In genomic region chr22:26589845-26590524, GRCh38 we compare ENCODE assay signal across 8 cellular contexts. TPM values are rescaled to one million over a fixed set of nuclear protein-coding genes. Genes with fewer than 3 reads are reported as not detected.
DNase-seq lines count a peak whose midpoint lies in the region; ATAC-seq, FAIRE-seq and TF ChIP-seq lines count a peak whose summit lies in the region.

Gene TPST2, minus strand, starts transcription at chr22:26590132. Its CDS starts 48,502 bp downstream, at chr22:26541630.

- DNase-seq in NCI-H1694 (lab: John Stamatoyannopoulos, UW) (peak; percentile 5), kidney (peak; percentile 92), OCI-M2 (lab: John Stamatoyannopoulos, UW; ENCODE audit: unreplicated experiment) (no peak)
- peak; percentile 64 for DNase-seq in activated CD4-positive, CD25-positive, alpha-beta regulatory T cell treated with anti-CD3 and anti-CD28 coated beads, Interleukin-2, amount 50 U/mL, for 16 hours (ENCODE audit: low read depth, low spot score)
- DNase-seq in central memory CD8-positive, alpha-beta T cell (ENCODE audit: low spot score in 2 of 2) = peak; percentile 63 to 67
- DNase-seq in stimulated activated CD4-positive, alpha-beta T cell treated with anti-CD3 and anti-CD28 coated beads, Interleukin-12 subunit alpha, Interleukin-12 subunit beta, amount 100 ng/mL, for 48 hours (ENCODE audit: low read depth in 2 of 3, low spot score in 1 of 3) = peak; percentile 45 to 72 (median 70)

- H3K9me3 ChIP-seq in kidney (ENCODE audit: control insufficient read depth in 1 of 2, low read length in 2 of 2) = no peaks in the 10 kb centered on the region

- H3K27ac ChIP-seq in kidney (ENCODE audit: low read depth in 2 of 2, low read length in 2 of 2) = peak within 1 kb of the TSS; percentile 85 to 93

- no peak for TF ChIP-seq CTCF in kidney (IDR thresholded peaks at IDR 0.05; ENCODE audit: borderline replicate concordance, extremely low read depth, insufficient read depth)

- peak within 1 kb of the TSS; percentile 83 for H3K27ac Mint-ChIP-seq in central memory CD8-positive, alpha-beta T cell (ENCODE audit: low read depth)

- intact Hi-C loops in kidney (cut with DNase I) = no loop called here

- H3K27me3 Mint-ChIP-seq in central memory CD8-positive, alpha-beta T cell = no peaks in the 10 kb centered on the region

- peak within 1 kb of the TSS; percentile 89 to 95 for H3K9ac ChIP-seq in kidney (ENCODE audit: low read length in 2 of 2)

- peak; percentile 58 for ATAC-seq in HG02623 (IDR thresholded peaks at IDR 0.05; ENCODE audit: unreplicated experiment)
- peak; percentile 69 for ATAC-seq in central memory CD8-positive, alpha-beta T cell (replicated peaks; ENCODE audit: extremely low read depth, poor library complexity, severe bottlenecking)

- peak; percentile 81 for TF ChIP-seq POLR2A in GM15510 (IDR thresholded peaks at IDR 0.05; ENCODE audit: borderline replicate concordance, extremely low read depth, insufficient read length)

- H3K4me3 ChIP-seq in kidney (ENCODE audit: low read length in 2 of 2) = peak within 1 kb of the TSS; percentile 80 to 92

- no peaks in the 10 kb centered on the region for H3K9me3 Mint-ChIP-seq in central memory CD8-positive, alpha-beta T cell

- H3K4me3 Mint-ChIP-seq in central memory CD8-positive, alpha-beta T cell = peak within 1 kb of the TSS; percentile 91

- peaks cover 5 to 6% of the 10 kb centered on the region in 2 donors for H3K4me1 ChIP-seq in kidney (ENCODE audit: control insufficient read depth in 1 of 2, insufficient read depth in 1 of 2, low read depth in 1 of 2, low read length in 2 of 2)

- FAIRE-seq in kidney (lab: Jason Lieb, UNC) = no peak

- peaks cover 73% of the 10 kb centered on the region for H3K4me1 Mint-ChIP-seq in central memory CD8-positive, alpha-beta T cell

- H3K36me3 ChIP-seq in kidney (ENCODE audit: control insufficient read depth in 1 of 2, insufficient read depth in 2 of 2, low read length in 2 of 2) = no peaks in the 10 kb centered on the region

- peaks cover 27% of the 10 kb centered on the region for H3K36me3 Mint-ChIP-seq in central memory CD8-positive, alpha-beta T cell (ENCODE audit: insufficient read depth)

RNA-seq across cellular contexts. Expression of gene TPST2, which starts in this region (rescaled TPM):
- 40.3 TPM for total RNA-seq in kidney
- polyA plus RNA-seq in kidney (ENCODE audit: insufficient read depth, low read depth, low replicate concordance) = 48.7 TPM
